Comparison of ENCODE assay signal across 8 cellular contexts in genomic region chr13:72643339-72643989, GRCh38.
DNase-seq lines count a peak whose midpoint lies in the region; ATAC-seq and TF ChIP-seq lines count a peak whose summit lies in the region.

No MANE protein-coding gene starts in this region.

- H3K9me3 ChIP-seq in T-helper 17 cell (ENCODE audit: control insufficient read depth, low read length, poor library complexity, severe bottlenecking): no peaks in the 10 kb centered on the region

- DNase-seq in ACHN (peak; percentile 42), T-helper 17 cell (peak in 2 of 3 donors; percentile 17 to 26), cardiac fibroblast (ENCODE audit: low read depth in 2 of 2) (peak; percentile 63 to 68), lung microvascular endothelial cell (ENCODE audit: low read depth in 2 of 2) (peak; percentile 60 to 80), superior temporal gyrus (ENCODE audit: extremely low spot score) (peak; percentile 43)

- peaks cover 2% of the 10 kb centered on the region for H3K4me1 Mint-ChIP-seq in T-helper 17 cell
- H3K4me1 Mint-ChIP-seq in activated T-helper 17 cell treated with anti-CD3 and anti-CD28 coated beads, Interleukin-2, amount 50 U/mL, for 72 hours: no peaks in the 10 kb centered on the region

- H3K9me3 Mint-ChIP-seq in activated T-helper 17 cell treated with anti-CD3 and anti-CD28 coated beads, Interleukin-2, amount 50 U/mL, for 72 hours: no peaks in the 10 kb centered on the region

- H3K27me3 Mint-ChIP-seq in T-helper 17 cell: peaks cover 34% of the 10 kb centered on the region
- peaks cover 14% of the 10 kb centered on the region for H3K27me3 Mint-ChIP-seq in activated T-helper 17 cell treated with anti-CD3 and anti-CD28 coated beads, Interleukin-2, amount 50 U/mL, for 72 hours

- in situ Hi-C loops in ACHN (cut with HindIII; ENCODE audit: low pct_ligation_motif_present, low pct_unique_long_range_greater_than_20kb, low sequenced_read_pairs): no loop called here

- TF ChIP-seq CTCF in GM12872 (IDR thresholded peaks at IDR 0.05; ENCODE audit: insufficient read depth, low read depth, low read length) (peak; percentile 74), cardiac fibroblast (IDR thresholded peaks at IDR 0.05; ENCODE audit: low read depth, low read length) (peak; percentile 79)

- no peak overlapping the region for H3K27ac Mint-ChIP-seq in T-helper 17 cell
- no peak overlapping the region for H3K27ac Mint-ChIP-seq in activated T-helper 17 cell treated with anti-CD3 and anti-CD28 coated beads, Interleukin-2, amount 50 U/mL, for 72 hours

- H3K36me3 Mint-ChIP-seq in T-helper 17 cell (ENCODE audit: low read depth): no peaks in the 10 kb centered on the region
- no peaks in the 10 kb centered on the region for H3K36me3 Mint-ChIP-seq in activated T-helper 17 cell treated with anti-CD3 and anti-CD28 coated beads, Interleukin-2, amount 50 U/mL, for 72 hours (ENCODE audit: low read depth)

- no peak overlapping the region for H3K4me3 ChIP-seq in cardiac fibroblast (replicated peaks in 1 of 2; ENCODE audit: low read depth in 2 of 2, low read length in 2 of 2)

- ATAC-seq in HG03521 (IDR thresholded peaks at IDR 0.05; ENCODE audit: unreplicated experiment) (peak; percentile 61), T-helper 17 cell (no peak)
- no peak for ATAC-seq in activated T-helper 17 cell treated with anti-CD3 and anti-CD28 coated beads, Interleukin-2, amount 50 U/mL, for 72 hours (replicated peaks)

- H3K4me3 Mint-ChIP-seq in T-helper 17 cell: no peak overlapping the region
- H3K4me3 Mint-ChIP-seq in activated T-helper 17 cell treated with anti-CD3 and anti-CD28 coated beads, Interleukin-2, amount 50 U/mL, for 72 hours: no peak overlapping the region
